ENCODE assay signal across 10 cellular contexts in genomic region chrX:46953137-46953527, GRCh38. TPM values are rescaled to one million over a fixed set of nuclear protein-coding genes. Genes with fewer than 3 reads are reported as not detected.
A peak's percentile ranks its signal among the peaks of the same experiment; 100 is the strongest.
DNase-seq lines count a peak whose midpoint lies in the region; ATAC-seq and TF ChIP-seq lines count a peak whose summit lies in the region.
"Had no signal": no experiment of that assay in that cellular context is flagged by ENCODE, and none has a peak within 500 bp of the region (broad histone marks: within the 10 kb centered on the region; RNA-seq: fewer than 3 reads in every experiment).

No MANE protein-coding gene starts in this region.

- H3K36me3 Mint-ChIP-seq in neural progenitor cell = no peaks in the 10 kb centered on the region
- no peaks in the 10 kb centered on the region for H3K36me3 Mint-ChIP-seq in activated T-cell treated with anti-CD3 and anti-CD28 coated beads, Interleukin-2, amount 50 U/mL, for 24 hours (ENCODE audit: low read depth)

- no peak overlapping the region for H2AFZ ChIP-seq in OCI-LY3 (ENCODE audit: low read depth, low read length)
- no peak overlapping the region for H2AFZ ChIP-seq in neural progenitor cell (replicated peaks)

- TF ChIP-seq CTCF in OCI-LY3 (IDR thresholded peaks at IDR 0.05; ENCODE audit: low read depth, low read length) (no peak), neural progenitor cell (IDR thresholded peaks at IDR 0.05) (no peak), Peyer's patch (IDR thresholded peaks at IDR 0.05) (no peak)

- H3K4me1 ChIP-seq in OCI-LY3 (ENCODE audit: low read length) (peaks cover 92% of the 10 kb centered on the region), neural progenitor cell (peaks cover 30% of the 10 kb centered on the region), Peyer's patch (peaks cover 0 to 4% (median 0%) of the 10 kb centered on the region in 4 donors)

- H3K36me3 ChIP-seq in OCI-LY3 (replicated peaks; ENCODE audit: low read depth, low read length) = peaks cover 4% of the 10 kb centered on the region
- H3K36me3 ChIP-seq in neural progenitor cell = no peaks in the 10 kb centered on the region
- no peaks in the 10 kb centered on the region for H3K36me3 ChIP-seq in Peyer's patch

- H3K27ac Mint-ChIP-seq in neural progenitor cell = peak overlapping the region; percentile 99
- H3K27ac Mint-ChIP-seq in activated T-cell treated with anti-CD3 and anti-CD28 coated beads, Interleukin-2, amount 50 U/mL, for 24 hours = no peak overlapping the region

- no peaks in the 10 kb centered on the region for H3K27me3 Mint-ChIP-seq in neural progenitor cell (ENCODE audit: insufficient read depth, low read depth)
- peaks cover 52% of the 10 kb centered on the region for H3K27me3 Mint-ChIP-seq in activated T-cell treated with anti-CD3 and anti-CD28 coated beads, Interleukin-2, amount 50 U/mL, for 24 hours

- no peak for TF ChIP-seq POLR2A in Peyer's patch (IDR thresholded peaks at IDR 0.05)

- H3K4me2 ChIP-seq in OCI-LY3 (ENCODE audit: low read length) (peak overlapping the region; percentile 99), neural progenitor cell (peak overlapping the region; percentile 66)

- H4K20me1 ChIP-seq in OCI-LY3 (ENCODE audit: insufficient read depth, low read length) = 0 out of 2 replicates have a peak, but pooled peaks cover 3% of the 10 kb centered on the region
- H4K20me1 ChIP-seq in neural progenitor cell (ENCODE audit: low read depth) = peaks cover 54% of the 10 kb centered on the region

- H3K79me2 ChIP-seq in OCI-LY3 (ENCODE audit: low read length) (peaks cover 91% of the 10 kb centered on the region), neural progenitor cell (ENCODE audit: low read depth) (peaks cover 93% of the 10 kb centered on the region)

- H3F3A ChIP-seq in neural progenitor cell (ENCODE audit: low read depth) = peaks cover 19% of the 10 kb centered on the region

- H3K4me3 ChIP-seq in OCI-LY3 (ENCODE audit: low read length) = peak overlapping the region; percentile 70
- peak overlapping the region; percentile 18 for H3K4me3 ChIP-seq in neural progenitor cell
- H3K4me3 ChIP-seq in Peyer's patch = no peak overlapping the region

- H3K9me3 ChIP-seq in OCI-LY3 (ENCODE audit: insufficient read depth, low read length) (no peaks in the 10 kb centered on the region), neural progenitor cell (ENCODE audit: low read depth) (no peaks in the 10 kb centered on the region), Peyer's patch (no peaks in the 10 kb centered on the region)

- peak overlapping the region; percentile 100 for H3K27ac ChIP-seq in OCI-LY3 (ENCODE audit: low read length)
- H3K27ac ChIP-seq in neural progenitor cell = peak overlapping the region; percentile 48
- peak overlapping the region in 2 of 4 donors; percentile 32 to 60 for H3K27ac ChIP-seq in Peyer's patch

- no peak for DNase-seq in neural progenitor cell (ENCODE audit: low spot score)
- DNase-seq in Peyer's patch = no peak
- DNase-seq in DMS53 treated with DMSO at 0.1 percent for 48 hours (lab: John Stamatoyannopoulos, UW; ENCODE audit: unreplicated experiment) = no peak
- no peak for DNase-seq in activated T-cell treated with anti-CD3 and anti-CD28 coated beads, Interleukin-2, amount 50 U/mL, for 24 hours
- DNase-seq: NCI-H1694, SIG-M5 had no signal

- peaks cover 35% of the 10 kb centered on the region for H3K4me1 Mint-ChIP-seq in neural progenitor cell
- peaks cover 8% of the 10 kb centered on the region for H3K4me1 Mint-ChIP-seq in activated T-cell treated with anti-CD3 and anti-CD28 coated beads, Interleukin-2, amount 50 U/mL, for 24 hours (ENCODE audit: low read depth)

- H3K4me3 Mint-ChIP-seq in neural progenitor cell = peak overlapping the region; percentile 74
- no peak overlapping the region for H3K4me3 Mint-ChIP-seq in activated T-cell treated with anti-CD3 and anti-CD28 coated beads, Interleukin-2, amount 50 U/mL, for 24 hours

- peak overlapping the region; percentile 98 for H3K9ac ChIP-seq in OCI-LY3 (ENCODE audit: low read length)
- H3K9ac ChIP-seq in neural progenitor cell = no peak overlapping the region

- peaks cover 2% of the 10 kb centered on the region for H3K9me3 Mint-ChIP-seq in neural progenitor cell
- H3K9me3 Mint-ChIP-seq in activated T-cell treated with anti-CD3 and anti-CD28 coated beads, Interleukin-2, amount 50 U/mL, for 24 hours = no peaks in the 10 kb centered on the region

- H3K27me3 ChIP-seq in OCI-LY3 (ENCODE audit: low read depth, low read length) (no peaks in the 10 kb centered on the region), neural progenitor cell (no peaks in the 10 kb centered on the region), Peyer's patch (no peaks in the 10 kb centered on the region)

- ATAC-seq in GM18867 (IDR thresholded peaks at IDR 0.05; ENCODE audit: unreplicated experiment) (peak; percentile 79), HG02623 (IDR thresholded peaks at IDR 0.05; ENCODE audit: unreplicated experiment) (peak; percentile 82), HG03196 (IDR thresholded peaks at IDR 0.05; ENCODE audit: unreplicated experiment) (no peak)

RNA-seq across cellular contexts. Expression of gene JADE3, which starts 40.9 kb away (rescaled TPM):
- total RNA-seq in neural progenitor cell (ENCODE audit: low replicate concordance) (22.0 and 28.1 TPM in 2 replicates), Peyer's patch (10 to 100 TPM in 1 of 4 donors, 1 to 10 TPM in 3; 2.0 to 19.8 (median 2.6) TPM)

Comparison
In these comparisons a context has a peak if more than half of its experiments do, and no peak if none do; other contexts are left out.
1. H3K4me3 ChIP-seq: peak in OCI-LY3 (single experiment) and neural progenitor cell (single experiment); none in Peyer's patch (0 of 4).